28 cellular contexts compared by ENCODE assay signal in genomic region chr2:19642501-19642900, GRCh38.
"Had no signal": no experiment of that assay in that cellular context is flagged by ENCODE, and none has a peak within 500 bp of the region (broad histone marks: within the 10 kb centered on the region; RNA-seq: fewer than 3 reads in every experiment).

No MANE protein-coding gene starts in this region.

- H3K4me1 ChIP-seq: parathyroid adenoma, psoas muscle, right lobe of liver, sigmoid colon, stomach, thyroid gland, tibial nerve, upper lobe of left lung, vagina had no signal

- H3K27ac Mint-ChIP-seq: naive thymus-derived CD4-positive, alpha-beta T cell; natural killer cell; nephron; progenitor cell of endocrine pancreas; stimulated activated effector memory CD8-positive, alpha-beta T cell treated with anti-CD3 and anti-CD28 coated beads, Interleukin-12 subunit alpha, Interleukin-12 subunit beta, amount 100 ng/mL, for 72 hours; stimulated activated naive B cell treated with anti-CD40 and anti-IgM and Interleukin-4, amounts not matched to agents 10 μg/mL and 1 μg/mL and 100 μg/mL, for 72 hours; stimulated activated naive CD8-positive, alpha-beta T cell treated with anti-CD3 and anti-CD28 coated beads, Interleukin-15, Interleukin-2, amounts not matched to agents 100 ng/mL and 50 ng/mL, for 24 hours had no signal

- H3K36me3 ChIP-seq: ovary, right lobe of liver, sigmoid colon, stomach, thoracic aorta, thyroid gland, tibial nerve, upper lobe of left lung, vagina had no signal

- ATAC-seq: naive thymus-derived CD4-positive, alpha-beta T cell; natural killer cell; psoas muscle; right cardiac atrium; stimulated activated effector memory CD8-positive, alpha-beta T cell treated with anti-CD3 and anti-CD28 coated beads, Interleukin-12 subunit alpha, Interleukin-12 subunit beta, amount 100 ng/mL, for 72 hours had no signal

- H3K27me3 Mint-ChIP-seq: progenitor cell of endocrine pancreas; stimulated activated naive B cell treated with anti-CD40 and anti-IgM and Interleukin-4, amounts not matched to agents 10 μg/mL and 1 μg/mL and 100 μg/mL, for 72 hours; stimulated activated naive CD8-positive, alpha-beta T cell treated with anti-CD3 and anti-CD28 coated beads, Interleukin-15, Interleukin-2, amounts not matched to agents 100 ng/mL and 50 ng/mL, for 24 hours had no signal

- H3K79me2 ChIP-seq: parathyroid adenoma had no signal

- H3K27ac ChIP-seq: ovary, parathyroid adenoma, psoas muscle, right lobe of liver, sigmoid colon, stomach, thoracic aorta, thyroid gland, tibial nerve, upper lobe of left lung, vagina had no signal

- H3K36me3 Mint-ChIP-seq: naive thymus-derived CD4-positive, alpha-beta T cell; natural killer cell; stimulated activated effector memory CD8-positive, alpha-beta T cell treated with anti-CD3 and anti-CD28 coated beads, Interleukin-12 subunit alpha, Interleukin-12 subunit beta, amount 100 ng/mL, for 72 hours; stimulated activated naive B cell treated with anti-CD40 and anti-IgM and Interleukin-4, amounts not matched to agents 10 μg/mL and 1 μg/mL and 100 μg/mL, for 72 hours had no signal

- H2AFZ ChIP-seq: parathyroid adenoma had no signal

- H3K4me3 ChIP-seq: ovary, psoas muscle, right lobe of liver, sigmoid colon, stomach, thoracic aorta, thyroid gland, tibial nerve, upper lobe of left lung, vagina had no signal

- H3K4me1 Mint-ChIP-seq: natural killer cell; nephron; stimulated activated effector memory CD8-positive, alpha-beta T cell treated with anti-CD3 and anti-CD28 coated beads, Interleukin-12 subunit alpha, Interleukin-12 subunit beta, amount 100 ng/mL, for 72 hours; stimulated activated naive B cell treated with anti-CD40 and anti-IgM and Interleukin-4, amounts not matched to agents 10 μg/mL and 1 μg/mL and 100 μg/mL, for 72 hours had no signal

- DNase-seq: naive thymus-derived CD4-positive, alpha-beta T cell; natural killer cell; occipital lobe; ovary; posterior cingulate gyrus; psoas muscle; right cardiac atrium; right lobe of liver; sigmoid colon; small intestine; stimulated activated CD4-positive, alpha-beta T cell treated with anti-CD3 and anti-CD28 coated beads, Interleukin-15, amount 100 ng/mL, for 24 hours; stimulated activated CD4-positive, alpha-beta T cell treated with anti-CD3 and anti-CD28 coated beads, Interleukin-2, amount 100 ng/mL, for 24 hours; stimulated activated CD4-positive, alpha-beta T cell treated with anti-CD3 and anti-CD28 coated beads, Interleukin-2, amount 100 ng/mL, for 48 hours; stimulated activated CD4-positive, alpha-beta T cell treated with anti-CD3 and anti-CD28 coated beads, Interleukin-4, amount 100 ng/mL, for 24 hours; stimulated activated naive B cell treated with anti-CD40 and anti-IgM and Interleukin-4, amounts not matched to agents 10 μg/mL and 1 μg/mL and 100 μg/mL, for 72 hours; stimulated activated naive CD4-positive, alpha-beta T cell treated with Interleukin-2 at 50 U/mL for 16 hours; stomach; thyroid gland; trophoblast cell; upper lobe of left lung had no signal

- H3K9me3 Mint-ChIP-seq: natural killer cell; nephron; stimulated activated naive B cell treated with anti-CD40 and anti-IgM and Interleukin-4, amounts not matched to agents 10 μg/mL and 1 μg/mL and 100 μg/mL, for 72 hours; stimulated activated naive CD8-positive, alpha-beta T cell treated with anti-CD3 and anti-CD28 coated beads, Interleukin-15, Interleukin-2, amounts not matched to agents 100 ng/mL and 50 ng/mL, for 24 hours had no signal

- H3K4me3 Mint-ChIP-seq: naive thymus-derived CD4-positive, alpha-beta T cell; natural killer cell; nephron; stimulated activated effector memory CD8-positive, alpha-beta T cell treated with anti-CD3 and anti-CD28 coated beads, Interleukin-12 subunit alpha, Interleukin-12 subunit beta, amount 100 ng/mL, for 72 hours; stimulated activated naive B cell treated with anti-CD40 and anti-IgM and Interleukin-4, amounts not matched to agents 10 μg/mL and 1 μg/mL and 100 μg/mL, for 72 hours; stimulated activated naive CD8-positive, alpha-beta T cell treated with anti-CD3 and anti-CD28 coated beads, Interleukin-15, Interleukin-2, amounts not matched to agents 100 ng/mL and 50 ng/mL, for 24 hours had no signal

- H3K9me3 ChIP-seq: ovary, psoas muscle, right lobe of liver, sigmoid colon, stomach, thoracic aorta, thyroid gland, upper lobe of left lung, vagina had no signal

- H3K9ac ChIP-seq: parathyroid adenoma had no signal

- H3K27me3 ChIP-seq: ovary, right lobe of liver, sigmoid colon, stomach, thyroid gland, tibial nerve, upper lobe of left lung, vagina had no signal
